Comparison of ENCODE assay signal across 1 cellular context in genomic region chrX:154022108-154022507, GRCh38.
TF ChIP-seq lines count a peak whose summit lies in the region.

No MANE protein-coding gene starts in this region.

TF ChIP-seq in GM12891, 5 proteins besides CTCF, POLR2A, EP300 and RAD21:
- no peak for TF ChIP-seq SPI1 (IDR thresholded peaks at IDR 0.05; ENCODE audit: low read depth, low read length)
- no peak for TF ChIP-seq POLR2AphosphoS5 (IDR thresholded peaks at IDR 0.05; ENCODE audit: low read depth, low read length)
- no peak for TF ChIP-seq TAF1 (IDR thresholded peaks at IDR 0.05; ENCODE audit: low read depth, low read length)
- no peak for TF ChIP-seq PAX5 (IDR thresholded peaks at IDR 0.05; ENCODE audit: insufficient read depth, low read length, severe bottlenecking)
- TF ChIP-seq POU2F2 (IDR thresholded peaks at IDR 0.05; ENCODE audit: low read depth, low read length) = no peak
